In the genomic region with DNA sequence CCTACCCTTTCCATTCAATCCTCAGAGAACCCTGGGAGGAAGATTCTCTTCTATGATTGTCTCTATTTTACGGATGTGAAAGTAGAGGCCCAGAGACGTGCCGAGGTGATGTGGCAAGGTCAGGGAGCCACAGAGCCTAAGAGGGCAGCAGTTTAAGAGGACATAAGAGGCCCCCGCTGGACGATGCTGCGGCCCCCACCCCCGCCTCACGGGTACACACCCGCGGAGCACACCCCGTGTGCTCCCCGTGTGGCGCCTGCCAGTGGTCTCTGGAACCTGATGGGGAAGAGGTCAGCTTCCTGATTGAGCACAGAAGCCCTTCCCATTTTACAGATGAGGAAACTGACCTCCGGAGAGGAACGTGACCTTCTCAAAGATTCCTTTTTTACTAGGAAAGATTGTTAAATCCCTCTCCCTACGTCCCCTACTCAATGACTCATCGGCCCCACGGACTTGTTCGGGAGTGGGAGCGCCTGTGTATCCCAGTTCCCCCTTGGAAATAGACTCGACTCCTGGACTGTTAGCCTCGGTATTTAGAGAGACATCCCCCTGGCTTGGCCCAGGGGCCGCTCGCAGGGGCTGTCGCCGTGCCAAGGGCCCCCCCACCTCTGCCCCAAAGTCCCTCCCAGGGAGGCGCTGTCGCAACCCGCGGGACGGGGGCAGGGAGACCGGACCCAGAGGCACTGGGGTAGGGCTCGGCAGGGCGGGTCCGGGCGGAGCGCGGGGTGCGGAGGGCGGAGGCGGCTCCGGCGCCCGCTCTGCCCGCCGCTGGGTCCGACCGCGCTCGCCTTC, we compare ENCODE assay signal across 8 cellular contexts. TPM values are rescaled to one million over a fixed set of nuclear protein-coding genes. Genes with fewer than 3 reads are reported as not detected.
DNase-seq lines count a peak whose midpoint lies in the region; ATAC-seq and TF ChIP-seq lines count a peak whose summit lies in the region.

A gene with protein sequence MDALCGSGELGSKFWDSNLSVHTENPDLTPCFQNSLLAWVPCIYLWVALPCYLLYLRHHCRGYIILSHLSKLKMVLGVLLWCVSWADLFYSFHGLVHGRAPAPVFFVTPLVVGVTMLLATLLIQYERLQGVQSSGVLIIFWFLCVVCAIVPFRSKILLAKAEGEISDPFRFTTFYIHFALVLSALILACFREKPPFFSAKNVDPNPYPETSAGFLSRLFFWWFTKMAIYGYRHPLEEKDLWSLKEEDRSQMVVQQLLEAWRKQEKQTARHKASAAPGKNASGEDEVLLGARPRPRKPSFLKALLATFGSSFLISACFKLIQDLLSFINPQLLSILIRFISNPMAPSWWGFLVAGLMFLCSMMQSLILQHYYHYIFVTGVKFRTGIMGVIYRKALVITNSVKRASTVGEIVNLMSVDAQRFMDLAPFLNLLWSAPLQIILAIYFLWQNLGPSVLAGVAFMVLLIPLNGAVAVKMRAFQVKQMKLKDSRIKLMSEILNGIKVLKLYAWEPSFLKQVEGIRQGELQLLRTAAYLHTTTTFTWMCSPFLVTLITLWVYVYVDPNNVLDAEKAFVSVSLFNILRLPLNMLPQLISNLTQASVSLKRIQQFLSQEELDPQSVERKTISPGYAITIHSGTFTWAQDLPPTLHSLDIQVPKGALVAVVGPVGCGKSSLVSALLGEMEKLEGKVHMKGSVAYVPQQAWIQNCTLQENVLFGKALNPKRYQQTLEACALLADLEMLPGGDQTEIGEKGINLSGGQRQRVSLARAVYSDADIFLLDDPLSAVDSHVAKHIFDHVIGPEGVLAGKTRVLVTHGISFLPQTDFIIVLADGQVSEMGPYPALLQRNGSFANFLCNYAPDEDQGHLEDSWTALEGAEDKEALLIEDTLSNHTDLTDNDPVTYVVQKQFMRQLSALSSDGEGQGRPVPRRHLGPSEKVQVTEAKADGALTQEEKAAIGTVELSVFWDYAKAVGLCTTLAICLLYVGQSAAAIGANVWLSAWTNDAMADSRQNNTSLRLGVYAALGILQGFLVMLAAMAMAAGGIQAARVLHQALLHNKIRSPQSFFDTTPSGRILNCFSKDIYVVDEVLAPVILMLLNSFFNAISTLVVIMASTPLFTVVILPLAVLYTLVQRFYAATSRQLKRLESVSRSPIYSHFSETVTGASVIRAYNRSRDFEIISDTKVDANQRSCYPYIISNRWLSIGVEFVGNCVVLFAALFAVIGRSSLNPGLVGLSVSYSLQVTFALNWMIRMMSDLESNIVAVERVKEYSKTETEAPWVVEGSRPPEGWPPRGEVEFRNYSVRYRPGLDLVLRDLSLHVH (N-terminal part only) (plus strand): TSS at position 759 of the 792 bp plus-strand sequence. CDS start 56 bp downstream, outside the sequence.

- intact Hi-C loops in lower leg skin (cut with DNase I; ENCODE audit: low total_unique reads), result loop anchor here (5.0 kb wide), 1 partner anchor 48 kb away; no protein-coding TSS in a partner anchor

- H3K4me1 Mint-ChIP-seq in type B pancreatic cell (ENCODE audit: unreplicated experiment), result peaks cover 31% of the 10 kb centered on the region

- H3K9me3 Mint-ChIP-seq in type B pancreatic cell, result no peaks in the 10 kb centered on the region

- H3K4me3 ChIP-seq in choroid plexus epithelial cell (ENCODE audit: low read depth, low read length) (peak within 1 kb of the TSS; percentile 41), lower leg skin (ENCODE audit: low read depth, poor library complexity, severe bottlenecking) (peak within 1 kb of the TSS; percentile 58)

- no peak for ATAC-seq in GM18511 (IDR thresholded peaks at IDR 0.05; ENCODE audit: unreplicated experiment)
- ATAC-seq in GM21737 (IDR thresholded peaks at IDR 0.05; ENCODE audit: unreplicated experiment), result no peak

- no peaks in the 10 kb centered on the region for H3K36me3 Mint-ChIP-seq in type B pancreatic cell

- TF ChIP-seq CTCF in choroid plexus epithelial cell (conservative IDR thresholded peaks at IDR 0.05; ENCODE audit: low read depth, low read length) (no peak), lower leg skin (IDR thresholded peaks at IDR 0.05) (no peak), type B pancreatic cell (conservative IDR thresholded peaks at IDR 0.05) (no peak)

- H3K27ac Mint-ChIP-seq in type B pancreatic cell, result no peak within 1 kb of the TSS

- no peak for TF ChIP-seq POLR2A in lower leg skin (IDR thresholded peaks at IDR 0.05)

- peaks cover 72% of the 10 kb centered on the region for H3K27me3 Mint-ChIP-seq in type B pancreatic cell

- peak within 1 kb of the TSS; percentile 76 for H3K4me3 Mint-ChIP-seq in type B pancreatic cell

- peak; percentile 53 for DNase-seq in A172 (ENCODE audit: low spot score)
- peak; percentile 80 for DNase-seq in HuH-7 (ENCODE audit: low spot score)
- no peak for DNase-seq in choroid plexus epithelial cell (ENCODE audit: low read depth)
- DNase-seq in lower leg skin (ENCODE audit: low spot score in 2 of 2), result peak in 1 of 2 donors; percentile 91
- no peak for DNase-seq in type B pancreatic cell (ENCODE audit: extremely low spot score, unreplicated experiment)
- no peak for DNase-seq in T-helper 1 cell

- 23 to 26% methylated on average over 26 of the region's 50 CpGs for WGBS in lower leg skin, 2 donors

RNA-seq across cellular contexts. Expression of the gene that starts here (rescaled TPM):
- 28.1 and 35.0 TPM in 2 replicates for total RNA-seq in A172 (2014; rRNA removed; shearing (Covaris generic))
- total RNA-seq in lower leg skin, result 10 to 100 TPM; 25.8 to 47.5 (median 35.2) TPM
- 10.6 and 13.3 TPM in 2 replicates for total RNA-seq in type B pancreatic cell (ENCODE audit: low replicate concordance)

Comparison
In these comparisons a context has a peak if more than half of its experiments do, and no peak if none do; other contexts are left out.
1. DNase-seq: peak in A172 (single experiment) and HuH-7 (single experiment); none in choroid plexus epithelial cell (single experiment), type B pancreatic cell (single experiment) and T-helper 1 cell (0 of 5).